Comparison of ENCODE assay signal across 8 cellular contexts in genomic region chr1:36224537-36225297, GRCh38. TPM values are rescaled to one million over a fixed set of nuclear protein-coding genes. Genes with fewer than 3 reads are reported as not detected.
A peak's percentile ranks its signal among the peaks of the same experiment; 100 is the strongest.
DNase-seq lines count a peak whose midpoint lies in the region; ATAC-seq, FAIRE-seq and TF ChIP-seq lines count a peak whose summit lies in the region.

No MANE protein-coding gene starts in this region.

- peak overlapping the region; percentile 86 to 99 for H3K4me3 Mint-ChIP-seq in stimulated activated naive CD8-positive, alpha-beta T cell treated with anti-CD3 and anti-CD28 coated beads, Interleukin-15, amount 100 ng/mL, for 72 hours

- TF ChIP-seq POLR2A in GM12892 (IDR thresholded peaks at IDR 0.05; ENCODE audit: low read depth, low read length): peak; percentile 42; the same call in 1 of the 2 replicates

- peak overlapping the region; percentile 98 to 100 for H3K27ac Mint-ChIP-seq in stimulated activated naive CD8-positive, alpha-beta T cell treated with anti-CD3 and anti-CD28 coated beads, Interleukin-15, amount 100 ng/mL, for 72 hours

- H3K4me1 Mint-ChIP-seq in stimulated activated naive CD8-positive, alpha-beta T cell treated with anti-CD3 and anti-CD28 coated beads, Interleukin-15, amount 100 ng/mL, for 72 hours: peaks cover 37% of the 10 kb centered on the region

- FAIRE-seq in GM12892 (lab: Jason Lieb, UNC): peak; percentile 40

- peak overlapping the region; percentile 90 for H3K27ac ChIP-seq in SJCRH30
- peak overlapping the region; percentile 96 for H3K27ac ChIP-seq in cingulate gyrus (ENCODE audit: low read depth, low read length)

- peaks cover 22% of the 10 kb centered on the region for H3K36me3 ChIP-seq in SJCRH30

- H3K4me1 ChIP-seq in SJCRH30: peaks cover 10% of the 10 kb centered on the region; the same call in 1 of the 2 replicates

- CTCF ChIA-PET in AG04449 (lab: Yijun Ruan, JAX): interaction anchor here (0.8 to 4.0 kb wide), 21 partner anchors 10 to 144 kb away, joined by 3 to 22 read pairs (median 5); partner anchors contain the start of gene TRAPPC3

- POLR2A ChIA-PET in AG04449 (lab: Yijun Ruan, JAX): interaction anchor here (0.5 to 2.6 kb wide), 8 partner anchors 12 to 162 kb away, joined by 3 to 21 read pairs (median 6); partner anchors contain the start of genes MAP7D1 and TRAPPC3

- no peaks in the 10 kb centered on the region for H3K9me3 ChIP-seq in SJCRH30 (replicated peaks)

- no peaks in the 10 kb centered on the region for H3K9me3 Mint-ChIP-seq in stimulated activated naive CD8-positive, alpha-beta T cell treated with anti-CD3 and anti-CD28 coated beads, Interleukin-15, amount 100 ng/mL, for 72 hours

- peak; percentile 58 for ATAC-seq in HG02798 (IDR thresholded peaks at IDR 0.05; ENCODE audit: poor library complexity, unreplicated experiment)
- peak; percentile 81 for ATAC-seq in stimulated activated naive CD8-positive, alpha-beta T cell treated with anti-CD3 and anti-CD28 coated beads, Interleukin-15, amount 100 ng/mL, for 72 hours

- H3K27me3 ChIP-seq in SJCRH30: no peaks in the 10 kb centered on the region

- DNase-seq in AG04449 (ENCODE audit: low read depth, low spot score): no peak
- peak; percentile 79 for DNase-seq in GM12892 (ENCODE audit: insufficient read length)
- peak; percentile 76 for DNase-seq in MV-4-11 (lab: John Stamatoyannopoulos, UW)
- peak; percentile 88 to 92 for DNase-seq in SJCRH30
- DNase-seq in left kidney (ENCODE audit: low read depth, low spot score): peak; percentile 94
- DNase-seq in stimulated activated naive CD8-positive, alpha-beta T cell treated with anti-CD3 and anti-CD28 coated beads, Interleukin-15, amount 100 ng/mL, for 72 hours: no peak

- peak; percentile 46 for TF ChIP-seq CTCF in AG04449 (IDR thresholded peaks at IDR 0.05; ENCODE audit: insufficient read depth, low read length, missing control alignments)

- H3K4me3 ChIP-seq in AG04449 (ENCODE audit: low read depth, low read length) (peak overlapping the region; percentile 85), SJCRH30 (peak overlapping the region; percentile 81)

- H3K27me3 Mint-ChIP-seq in stimulated activated naive CD8-positive, alpha-beta T cell treated with anti-CD3 and anti-CD28 coated beads, Interleukin-15, amount 100 ng/mL, for 72 hours: no peaks in the 10 kb centered on the region

RNA-seq across cellular contexts. Expression of gene THRAP3, which starts 0.5 kb away (rescaled TPM):
- polyA plus RNA-seq in GM12892 (2012; ENCODE audit: missing spikeins): 58.4 TPM
- 103 and 131 TPM in 2 replicates for total RNA-seq in SJCRH30 (2014; rRNA removed; shearing (Covaris generic))

Comparison
In these comparisons a context has a peak if more than half of its experiments do, and no peak if none do; other contexts are left out.
1. DNase-seq: peak in GM12892 (single experiment), MV-4-11 (single experiment), SJCRH30 (2 of 2) and left kidney (single experiment); none in AG04449 (single experiment) and stimulated activated naive CD8-positive, alpha-beta T cell treated with anti-CD3 and anti-CD28 coated beads, Interleukin-15, amount 100 ng/mL, for 72 hours (0 of 2).